ENCODE assay signal across 1 cellular context in the genomic region with DNA sequence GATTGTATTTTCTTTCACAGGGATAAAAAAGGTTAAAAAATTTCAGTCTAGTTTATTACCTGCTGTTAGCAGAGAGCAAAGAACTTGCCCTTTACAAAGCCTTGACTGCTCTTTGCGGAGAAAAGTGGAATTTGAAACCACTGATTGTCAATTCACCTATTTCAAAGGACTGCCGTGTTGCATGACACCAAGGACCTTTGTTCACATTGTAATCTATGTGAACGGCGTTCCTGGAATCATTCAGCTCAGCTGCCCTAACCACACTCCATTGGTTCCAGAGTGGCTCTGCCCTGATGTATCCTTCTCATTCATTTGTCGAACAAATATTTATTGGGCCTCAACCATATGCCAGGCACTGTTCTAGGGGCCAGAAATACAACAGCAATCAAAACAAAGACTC.
TF ChIP-seq lines count a peak whose summit lies in the region.

No MANE protein-coding gene starts in this region.

TF ChIP-seq in HepG2, 621 proteins besides CTCF, POLR2A, EP300 and RAD21 (continued from another document and continues in another):
- TF ChIP-seq, protein P1, sequence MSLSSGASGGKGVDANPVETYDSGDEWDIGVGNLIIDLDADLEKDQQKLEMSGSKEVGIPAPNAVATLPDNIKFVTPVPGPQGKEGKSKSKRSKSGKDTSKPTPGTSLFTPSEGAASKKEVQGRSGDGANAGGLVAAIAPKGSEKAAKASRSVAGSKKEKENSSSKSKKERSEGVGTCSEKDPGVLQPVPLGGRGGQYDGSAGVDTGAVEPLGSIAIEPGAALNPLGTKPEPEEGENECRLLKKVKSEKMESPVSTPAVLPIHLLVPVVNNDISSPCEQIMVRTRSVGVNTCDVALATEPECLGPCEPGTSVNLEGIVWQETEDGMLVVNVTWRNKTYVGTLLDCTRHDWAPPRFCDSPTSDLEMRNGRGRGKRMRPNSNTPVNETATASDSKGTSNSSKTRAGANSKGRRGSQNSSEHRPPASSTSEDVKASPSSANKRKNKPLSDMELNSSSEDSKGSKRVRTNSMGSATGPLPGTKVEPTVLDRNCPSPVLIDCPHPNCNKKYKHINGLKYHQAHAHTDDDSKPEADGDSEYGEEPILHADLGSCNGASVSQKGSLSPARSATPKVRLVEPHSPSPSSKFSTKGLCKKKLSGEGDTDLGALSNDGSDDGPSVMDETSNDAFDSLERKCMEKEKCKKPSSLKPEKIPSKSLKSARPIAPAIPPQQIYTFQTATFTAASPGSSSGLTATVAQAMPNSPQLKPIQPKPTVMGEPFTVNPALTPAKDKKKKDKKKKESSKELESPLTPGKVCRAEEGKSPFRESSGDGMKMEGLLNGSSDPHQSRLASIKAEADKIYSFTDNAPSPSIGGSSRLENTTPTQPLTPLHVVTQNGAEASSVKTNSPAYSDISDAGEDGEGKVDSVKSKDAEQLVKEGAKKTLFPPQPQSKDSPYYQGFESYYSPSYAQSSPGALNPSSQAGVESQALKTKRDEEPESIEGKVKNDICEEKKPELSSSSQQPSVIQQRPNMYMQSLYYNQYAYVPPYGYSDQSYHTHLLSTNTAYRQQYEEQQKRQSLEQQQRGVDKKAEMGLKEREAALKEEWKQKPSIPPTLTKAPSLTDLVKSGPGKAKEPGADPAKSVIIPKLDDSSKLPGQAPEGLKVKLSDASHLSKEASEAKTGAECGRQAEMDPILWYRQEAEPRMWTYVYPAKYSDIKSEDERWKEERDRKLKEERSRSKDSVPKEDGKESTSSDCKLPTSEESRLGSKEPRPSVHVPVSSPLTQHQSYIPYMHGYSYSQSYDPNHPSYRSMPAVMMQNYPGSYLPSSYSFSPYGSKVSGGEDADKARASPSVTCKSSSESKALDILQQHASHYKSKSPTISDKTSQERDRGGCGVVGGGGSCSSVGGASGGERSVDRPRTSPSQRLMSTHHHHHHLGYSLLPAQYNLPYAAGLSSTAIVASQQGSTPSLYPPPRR (CRISPR knock-in tag; IDR thresholded peaks at IDR 0.05; ENCODE audit: borderline replicate concordance) = peak; percentile 62
- TF ChIP-seq FOXO1 (CRISPR knock-in tag; IDR thresholded peaks at IDR 0.05) (peak; percentile 31; the same call in 1 of the 2 replicates), TCF7 (IDR thresholded peaks at IDR 0.05; ENCODE audit: low read depth) (peak; percentile 85), MAZ (IDR thresholded peaks at IDR 0.05; ENCODE audit: borderline replicate concordance, low read depth, low read length) (no peak), MAZ (CRISPR knock-in tag; IDR thresholded peaks at IDR 0.05; ENCODE audit: low read depth) (no peak), ZNF563 (CRISPR knock-in tag; IDR thresholded peaks at IDR 0.05) (no peak), CBFB (CRISPR knock-in tag; IDR thresholded peaks at IDR 0.05) (no peak), GABPA (IDR thresholded peaks at IDR 0.05; ENCODE audit: low read depth, low read length) (no peak), GABPA (CRISPR knock-in tag; IDR thresholded peaks at IDR 0.05; ENCODE audit: low read depth) (no peak), SIX1 (CRISPR knock-in tag; IDR thresholded peaks at IDR 0.05; ENCODE audit: borderline replicate concordance) (peak; percentile 96; the same call in 1 of the 2 replicates), POGZ (CRISPR knock-in tag; IDR thresholded peaks at IDR 0.05) (0 out of 2 replicates have a peak, but pooled peaks have one; percentile 62), ZNF124 (CRISPR knock-in tag; IDR thresholded peaks at IDR 0.05) (no peak), TBL1XR1 (IDR thresholded peaks at IDR 0.05; ENCODE audit: borderline replicate concordance, low read length, partially characterized antibody) (no peak), ZNF205 (CRISPR knock-in tag; IDR thresholded peaks at IDR 0.05) (no peak), RORA (CRISPR knock-in tag; IDR thresholded peaks at IDR 0.05) (no peak), NR2F6 (IDR thresholded peaks at IDR 0.05) (peak; percentile 60), NR2F6 (CRISPR knock-in tag; IDR thresholded peaks at IDR 0.05) (peak; percentile 81), MAFF (IDR thresholded peaks at IDR 0.05; ENCODE audit: low read depth, low read length) (no peak), ZEB1 (IDR thresholded peaks at IDR 0.05; ENCODE audit: insufficient replicate concordance, low read depth) (peak; percentile 26), RXRB (CRISPR knock-in tag; IDR thresholded peaks at IDR 0.05; ENCODE audit: borderline replicate concordance) (peak; percentile 71; the same call in 1 of the 2 replicates), ZNF816 (CRISPR knock-in tag; IDR thresholded peaks at IDR 0.05; ENCODE audit: borderline replicate concordance) (no peak), ZSCAN21 (CRISPR knock-in tag; IDR thresholded peaks at IDR 0.05; ENCODE audit: borderline replicate concordance) (no peak), SMARCE1 (IDR thresholded peaks at IDR 0.05; ENCODE audit: borderline replicate concordance) (no peak), ZFX (CRISPR knock-in tag; IDR thresholded peaks at IDR 0.05; ENCODE audit: low read depth) (no peak), RFXAP (CRISPR knock-in tag; IDR thresholded peaks at IDR 0.05; ENCODE audit: borderline replicate concordance) (no peak), NFE2 (CRISPR knock-in tag; IDR thresholded peaks at IDR 0.05) (no peak), ZSCAN9 (CRISPR knock-in tag; IDR thresholded peaks at IDR 0.05; ENCODE audit: borderline replicate concordance) (no peak), CCDC6 (CRISPR knock-in tag; IDR thresholded peaks at IDR 0.05) (no peak), ZNF556 (CRISPR knock-in tag; IDR thresholded peaks at IDR 0.05; ENCODE audit: borderline replicate concordance) (peak; percentile 30; the same call in 1 of the 2 replicates), PHF8 (CRISPR knock-in tag; IDR thresholded peaks at IDR 0.05) (no peak), ZSCAN30 (CRISPR knock-in tag; IDR thresholded peaks at IDR 0.05) (no peak), AKAP8 (CRISPR knock-in tag; IDR thresholded peaks at IDR 0.05) (no peak), SUZ12 (IDR thresholded peaks at IDR 0.05; ENCODE audit: low read depth, low read length) (no peak), BORCS8-MEF2B (CRISPR knock-in tag; IDR thresholded peaks at IDR 0.05) (no peak), NFYC (CRISPR knock-in tag; IDR thresholded peaks at IDR 0.05) (peak; percentile 49; the same call in 1 of the 2 replicates), PRPF4 (IDR thresholded peaks at IDR 0.05; ENCODE audit: low read depth, low read length, poor library complexity, severe bottlenecking) (no peak), ZNF598 (CRISPR knock-in tag; IDR thresholded peaks at IDR 0.05; ENCODE audit: borderline replicate concordance) (no peak), ZNF225 (CRISPR knock-in tag; IDR thresholded peaks at IDR 0.05) (no peak)
- TF ChIP-seq, protein P2, sequence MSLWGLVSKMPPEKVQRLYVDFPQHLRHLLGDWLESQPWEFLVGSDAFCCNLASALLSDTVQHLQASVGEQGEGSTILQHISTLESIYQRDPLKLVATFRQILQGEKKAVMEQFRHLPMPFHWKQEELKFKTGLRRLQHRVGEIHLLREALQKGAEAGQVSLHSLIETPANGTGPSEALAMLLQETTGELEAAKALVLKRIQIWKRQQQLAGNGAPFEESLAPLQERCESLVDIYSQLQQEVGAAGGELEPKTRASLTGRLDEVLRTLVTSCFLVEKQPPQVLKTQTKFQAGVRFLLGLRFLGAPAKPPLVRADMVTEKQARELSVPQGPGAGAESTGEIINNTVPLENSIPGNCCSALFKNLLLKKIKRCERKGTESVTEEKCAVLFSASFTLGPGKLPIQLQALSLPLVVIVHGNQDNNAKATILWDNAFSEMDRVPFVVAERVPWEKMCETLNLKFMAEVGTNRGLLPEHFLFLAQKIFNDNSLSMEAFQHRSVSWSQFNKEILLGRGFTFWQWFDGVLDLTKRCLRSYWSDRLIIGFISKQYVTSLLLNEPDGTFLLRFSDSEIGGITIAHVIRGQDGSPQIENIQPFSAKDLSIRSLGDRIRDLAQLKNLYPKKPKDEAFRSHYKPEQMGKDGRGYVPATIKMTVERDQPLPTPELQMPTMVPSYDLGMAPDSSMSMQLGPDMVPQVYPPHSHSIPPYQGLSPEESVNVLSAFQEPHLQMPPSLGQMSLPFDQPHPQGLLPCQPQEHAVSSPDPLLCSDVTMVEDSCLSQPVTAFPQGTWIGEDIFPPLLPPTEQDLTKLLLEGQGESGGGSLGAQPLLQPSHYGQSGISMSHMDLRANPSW (CRISPR knock-in tag; IDR thresholded peaks at IDR 0.05; ENCODE audit: borderline replicate concordance) = no peak
- TF ChIP-seq, protein P3, sequence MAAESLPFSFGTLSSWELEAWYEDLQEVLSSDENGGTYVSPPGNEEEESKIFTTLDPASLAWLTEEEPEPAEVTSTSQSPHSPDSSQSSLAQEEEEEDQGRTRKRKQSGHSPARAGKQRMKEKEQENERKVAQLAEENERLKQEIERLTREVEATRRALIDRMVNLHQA (CRISPR knock-in tag; IDR thresholded peaks at IDR 0.05) = no peak
- TF ChIP-seq, protein P4, sequence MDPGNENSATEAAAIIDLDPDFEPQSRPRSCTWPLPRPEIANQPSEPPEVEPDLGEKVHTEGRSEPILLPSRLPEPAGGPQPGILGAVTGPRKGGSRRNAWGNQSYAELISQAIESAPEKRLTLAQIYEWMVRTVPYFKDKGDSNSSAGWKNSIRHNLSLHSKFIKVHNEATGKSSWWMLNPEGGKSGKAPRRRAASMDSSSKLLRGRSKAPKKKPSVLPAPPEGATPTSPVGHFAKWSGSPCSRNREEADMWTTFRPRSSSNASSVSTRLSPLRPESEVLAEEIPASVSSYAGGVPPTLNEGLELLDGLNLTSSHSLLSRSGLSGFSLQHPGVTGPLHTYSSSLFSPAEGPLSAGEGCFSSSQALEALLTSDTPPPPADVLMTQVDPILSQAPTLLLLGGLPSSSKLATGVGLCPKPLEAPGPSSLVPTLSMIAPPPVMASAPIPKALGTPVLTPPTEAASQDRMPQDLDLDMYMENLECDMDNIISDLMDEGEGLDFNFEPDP (CRISPR knock-in tag; conservative IDR thresholded peaks at IDR 0.05) = no peak
- TF ChIP-seq, protein P5, sequence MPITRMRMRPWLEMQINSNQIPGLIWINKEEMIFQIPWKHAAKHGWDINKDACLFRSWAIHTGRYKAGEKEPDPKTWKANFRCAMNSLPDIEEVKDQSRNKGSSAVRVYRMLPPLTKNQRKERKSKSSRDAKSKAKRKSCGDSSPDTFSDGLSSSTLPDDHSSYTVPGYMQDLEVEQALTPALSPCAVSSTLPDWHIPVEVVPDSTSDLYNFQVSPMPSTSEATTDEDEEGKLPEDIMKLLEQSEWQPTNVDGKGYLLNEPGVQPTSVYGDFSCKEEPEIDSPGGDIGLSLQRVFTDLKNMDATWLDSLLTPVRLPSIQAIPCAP (CRISPR knock-in tag; IDR thresholded peaks at IDR 0.05; ENCODE audit: low read depth) = no peak
- TF ChIP-seq, protein P6, sequence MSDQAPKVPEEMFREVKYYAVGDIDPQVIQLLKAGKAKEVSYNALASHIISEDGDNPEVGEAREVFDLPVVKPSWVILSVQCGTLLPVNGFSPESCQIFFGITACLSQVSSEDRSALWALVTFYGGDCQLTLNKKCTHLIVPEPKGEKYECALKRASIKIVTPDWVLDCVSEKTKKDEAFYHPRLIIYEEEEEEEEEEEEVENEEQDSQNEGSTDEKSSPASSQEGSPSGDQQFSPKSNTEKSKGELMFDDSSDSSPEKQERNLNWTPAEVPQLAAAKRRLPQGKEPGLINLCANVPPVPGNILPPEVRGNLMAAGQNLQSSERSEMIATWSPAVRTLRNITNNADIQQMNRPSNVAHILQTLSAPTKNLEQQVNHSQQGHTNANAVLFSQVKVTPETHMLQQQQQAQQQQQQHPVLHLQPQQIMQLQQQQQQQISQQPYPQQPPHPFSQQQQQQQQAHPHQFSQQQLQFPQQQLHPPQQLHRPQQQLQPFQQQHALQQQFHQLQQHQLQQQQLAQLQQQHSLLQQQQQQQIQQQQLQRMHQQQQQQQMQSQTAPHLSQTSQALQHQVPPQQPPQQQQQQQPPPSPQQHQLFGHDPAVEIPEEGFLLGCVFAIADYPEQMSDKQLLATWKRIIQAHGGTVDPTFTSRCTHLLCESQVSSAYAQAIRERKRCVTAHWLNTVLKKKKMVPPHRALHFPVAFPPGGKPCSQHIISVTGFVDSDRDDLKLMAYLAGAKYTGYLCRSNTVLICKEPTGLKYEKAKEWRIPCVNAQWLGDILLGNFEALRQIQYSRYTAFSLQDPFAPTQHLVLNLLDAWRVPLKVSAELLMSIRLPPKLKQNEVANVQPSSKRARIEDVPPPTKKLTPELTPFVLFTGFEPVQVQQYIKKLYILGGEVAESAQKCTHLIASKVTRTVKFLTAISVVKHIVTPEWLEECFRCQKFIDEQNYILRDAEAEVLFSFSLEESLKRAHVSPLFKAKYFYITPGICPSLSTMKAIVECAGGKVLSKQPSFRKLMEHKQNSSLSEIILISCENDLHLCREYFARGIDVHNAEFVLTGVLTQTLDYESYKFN (CRISPR knock-in tag; conservative IDR thresholded peaks at IDR 0.05) = peak; percentile 86
- TF ChIP-seq, protein P7, sequence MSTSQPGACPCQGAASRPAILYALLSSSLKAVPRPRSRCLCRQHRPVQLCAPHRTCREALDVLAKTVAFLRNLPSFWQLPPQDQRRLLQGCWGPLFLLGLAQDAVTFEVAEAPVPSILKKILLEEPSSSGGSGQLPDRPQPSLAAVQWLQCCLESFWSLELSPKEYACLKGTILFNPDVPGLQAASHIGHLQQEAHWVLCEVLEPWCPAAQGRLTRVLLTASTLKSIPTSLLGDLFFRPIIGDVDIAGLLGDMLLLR (CRISPR knock-in tag; IDR thresholded peaks at IDR 0.05) = no peak
- TF ChIP-seq, protein P8, sequence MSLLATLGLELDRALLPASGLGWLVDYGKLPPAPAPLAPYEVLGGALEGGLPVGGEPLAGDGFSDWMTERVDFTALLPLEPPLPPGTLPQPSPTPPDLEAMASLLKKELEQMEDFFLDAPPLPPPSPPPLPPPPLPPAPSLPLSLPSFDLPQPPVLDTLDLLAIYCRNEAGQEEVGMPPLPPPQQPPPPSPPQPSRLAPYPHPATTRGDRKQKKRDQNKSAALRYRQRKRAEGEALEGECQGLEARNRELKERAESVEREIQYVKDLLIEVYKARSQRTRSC (CRISPR knock-in tag; IDR thresholded peaks at IDR 0.05; ENCODE audit: low read depth) = no peak
- TF ChIP-seq, protein P9, sequence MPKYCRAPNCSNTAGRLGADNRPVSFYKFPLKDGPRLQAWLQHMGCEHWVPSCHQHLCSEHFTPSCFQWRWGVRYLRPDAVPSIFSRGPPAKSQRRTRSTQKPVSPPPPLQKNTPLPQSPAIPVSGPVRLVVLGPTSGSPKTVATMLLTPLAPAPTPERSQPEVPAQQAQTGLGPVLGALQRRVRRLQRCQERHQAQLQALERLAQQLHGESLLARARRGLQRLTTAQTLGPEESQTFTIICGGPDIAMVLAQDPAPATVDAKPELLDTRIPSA (CRISPR knock-in tag; IDR thresholded peaks at IDR 0.05; ENCODE audit: borderline replicate concordance) = no peak
- TF ChIP-seq, protein P10, sequence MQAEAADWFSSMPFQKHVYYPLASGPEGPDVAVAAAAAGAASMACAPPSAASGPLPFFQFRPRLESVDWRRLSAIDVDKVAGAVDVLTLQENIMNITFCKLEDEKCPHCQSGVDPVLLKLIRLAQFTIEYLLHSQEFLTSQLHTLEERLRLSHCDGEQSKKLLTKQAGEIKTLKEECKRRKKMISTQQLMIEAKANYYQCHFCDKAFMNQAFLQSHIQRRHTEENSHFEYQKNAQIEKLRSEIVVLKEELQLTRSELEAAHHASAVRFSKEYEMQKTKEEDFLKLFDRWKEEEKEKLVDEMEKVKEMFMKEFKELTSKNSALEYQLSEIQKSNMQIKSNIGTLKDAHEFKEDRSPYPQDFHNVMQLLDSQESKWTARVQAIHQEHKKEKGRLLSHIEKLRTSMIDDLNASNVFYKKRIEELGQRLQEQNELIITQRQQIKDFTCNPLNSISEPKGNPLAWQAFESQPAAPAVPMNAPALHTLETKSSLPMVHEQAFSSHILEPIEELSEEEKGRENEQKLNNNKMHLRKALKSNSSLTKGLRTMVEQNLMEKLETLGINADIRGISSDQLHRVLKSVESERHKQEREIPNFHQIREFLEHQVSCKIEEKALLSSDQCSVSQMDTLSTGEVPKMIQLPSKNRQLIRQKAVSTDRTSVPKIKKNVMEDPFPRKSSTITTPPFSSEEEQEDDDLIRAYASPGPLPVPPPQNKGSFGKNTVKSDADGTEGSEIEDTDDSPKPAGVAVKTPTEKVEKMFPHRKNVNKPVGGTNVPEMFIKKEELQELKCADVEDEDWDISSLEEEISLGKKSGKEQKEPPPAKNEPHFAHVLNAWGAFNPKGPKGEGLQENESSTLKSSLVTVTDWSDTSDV (CRISPR knock-in tag; IDR thresholded peaks at IDR 0.05) = no peak
